In genomic region chr3:197295871-197296270, GRCh38 we compare ENCODE assay signal across 1 cellular context.
TF ChIP-seq lines count a peak whose summit lies in the region.

No MANE protein-coding gene starts in this region.

TF ChIP-seq in GM23338, 12 proteins besides CTCF, POLR2A, EP300 and RAD21 (continued from another document):
- TF ChIP-seq ZNF462 (CRISPR knock-in tag; IDR thresholded peaks at IDR 0.05) (no peak), STAT1 (IDR thresholded peaks at IDR 0.05; ENCODE audit: unreplicated experiment) (no peak), CREB1 (CRISPR knock-in tag; IDR thresholded peaks at IDR 0.05; ENCODE audit: low read depth) (no peak), EZH2phosphoT487 (IDR thresholded peaks at IDR 0.05; ENCODE audit: unreplicated experiment) (no peak)
- TF ChIP-seq, protein P1, sequence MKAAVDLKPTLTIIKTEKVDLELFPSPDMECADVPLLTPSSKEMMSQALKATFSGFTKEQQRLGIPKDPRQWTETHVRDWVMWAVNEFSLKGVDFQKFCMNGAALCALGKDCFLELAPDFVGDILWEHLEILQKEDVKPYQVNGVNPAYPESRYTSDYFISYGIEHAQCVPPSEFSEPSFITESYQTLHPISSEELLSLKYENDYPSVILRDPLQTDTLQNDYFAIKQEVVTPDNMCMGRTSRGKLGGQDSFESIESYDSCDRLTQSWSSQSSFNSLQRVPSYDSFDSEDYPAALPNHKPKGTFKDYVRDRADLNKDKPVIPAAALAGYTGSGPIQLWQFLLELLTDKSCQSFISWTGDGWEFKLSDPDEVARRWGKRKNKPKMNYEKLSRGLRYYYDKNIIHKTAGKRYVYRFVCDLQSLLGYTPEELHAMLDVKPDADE (IDR thresholded peaks at IDR 0.05) = no peak
TF ChIP-seq in GM23338: peak in this region for 0.
